Comparison of ENCODE assay signal across 1 cellular context in the genomic region with DNA sequence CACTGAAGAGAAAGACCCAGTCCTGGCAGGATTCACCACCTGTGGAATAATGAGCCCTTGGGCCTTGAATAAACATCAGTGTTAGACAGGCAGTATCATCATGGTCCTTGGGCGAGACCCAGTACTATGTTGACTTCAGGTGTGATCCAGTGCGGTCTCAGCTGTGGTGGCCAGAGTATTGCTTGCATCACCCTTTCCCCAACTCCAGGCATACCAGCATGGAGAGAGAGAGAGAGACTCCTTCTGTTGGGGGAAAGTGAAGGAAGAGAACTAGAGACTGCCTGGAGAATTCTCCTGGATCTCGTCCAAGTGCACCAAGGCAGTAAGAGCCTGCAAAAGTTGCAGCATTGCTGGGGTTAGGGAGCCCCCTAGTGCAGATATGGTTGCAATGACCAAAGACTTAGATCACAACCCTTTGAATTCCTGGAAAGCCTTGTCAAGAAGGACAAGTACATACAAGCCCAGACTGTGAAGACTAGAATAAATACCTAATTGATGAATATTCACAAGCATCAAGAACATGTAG.
TF ChIP-seq lines count a peak whose summit lies in the region.

No MANE protein-coding gene starts in this region.

TF ChIP-seq in HepG2, 621 proteins besides CTCF, POLR2A, EP300 and RAD21 (continued from another document):
- TF ChIP-seq ZNF44 (CRISPR knock-in tag; IDR thresholded peaks at IDR 0.05) (no peak), STAG1 (CRISPR knock-in tag; IDR thresholded peaks at IDR 0.05) (peak; percentile 83), MTA1 (CRISPR knock-in tag; IDR thresholded peaks at IDR 0.05; ENCODE audit: borderline replicate concordance) (no peak), CBX5 (CRISPR knock-in tag; IDR thresholded peaks at IDR 0.05; ENCODE audit: borderline replicate concordance) (no peak)
- TF ChIP-seq, protein P1, sequence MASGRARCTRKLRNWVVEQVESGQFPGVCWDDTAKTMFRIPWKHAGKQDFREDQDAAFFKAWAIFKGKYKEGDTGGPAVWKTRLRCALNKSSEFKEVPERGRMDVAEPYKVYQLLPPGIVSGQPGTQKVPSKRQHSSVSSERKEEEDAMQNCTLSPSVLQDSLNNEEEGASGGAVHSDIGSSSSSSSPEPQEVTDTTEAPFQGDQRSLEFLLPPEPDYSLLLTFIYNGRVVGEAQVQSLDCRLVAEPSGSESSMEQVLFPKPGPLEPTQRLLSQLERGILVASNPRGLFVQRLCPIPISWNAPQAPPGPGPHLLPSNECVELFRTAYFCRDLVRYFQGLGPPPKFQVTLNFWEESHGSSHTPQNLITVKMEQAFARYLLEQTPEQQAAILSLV (CRISPR knock-in tag; IDR thresholded peaks at IDR 0.05; ENCODE audit: borderline replicate concordance), result no peak
TF ChIP-seq in HepG2: peak in this region for 4.
